In the genomic region with DNA sequence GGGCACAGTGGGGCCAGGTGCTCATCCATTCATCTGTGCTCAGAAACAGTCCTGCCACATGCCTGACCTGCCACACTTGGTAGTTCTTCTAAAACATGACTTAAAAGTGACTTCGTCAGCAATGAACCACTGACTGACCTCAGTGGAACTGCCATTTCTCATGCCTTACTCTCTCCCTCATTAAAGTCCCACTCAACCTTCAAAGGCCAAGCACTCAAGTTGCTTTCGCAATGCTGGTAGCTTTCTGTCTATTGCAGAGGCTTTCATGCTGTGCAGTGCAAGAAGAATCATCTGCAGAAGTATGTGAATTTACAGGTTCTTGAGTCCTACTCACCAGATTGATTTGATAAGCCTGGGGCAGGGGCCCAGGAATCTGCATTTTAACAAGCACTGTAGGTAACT, we compare ENCODE assay signal across 11 cellular contexts. TPM values are rescaled to one million over a fixed set of nuclear protein-coding genes. Genes with fewer than 3 reads are reported as not detected.
A peak's percentile ranks its signal among the peaks of the same experiment; 100 is the strongest.
DNase-seq lines count a peak whose midpoint lies in the region; ATAC-seq, FAIRE-seq and TF ChIP-seq lines count a peak whose summit lies in the region.
"Had no signal": no experiment of that assay in that cellular context is flagged by ENCODE, and none has a peak within 500 bp of the region (broad histone marks: within the 10 kb centered on the region; RNA-seq: fewer than 3 reads in every experiment).

No MANE protein-coding gene starts in this region.

- FAIRE-seq in GM18507 (lab: Jason Lieb, UNC), result peak; percentile 62
- no peak for FAIRE-seq in kidney (lab: Jason Lieb, UNC)
- FAIRE-seq: islet of Langerhans had no signal

- POLR2A ChIA-PET in activated CD8-positive, alpha-beta T cell treated with anti-CD3 and anti-CD28 coated beads for 36 hours (lab: Charles Lee), result interaction anchor here (0.8 to 2.2 kb wide), 6 partner anchors 8 to 121 kb away, joined by 3 to 8 read pairs (median 4); a partner anchor contains a TSS

- no peaks in the 10 kb centered on the region for H3K27me3 ChIP-seq in ACC112 (ENCODE audit: insufficient read depth, low read length)
- H3K27me3 ChIP-seq in left lung, result no peaks in the 10 kb centered on the region

- CTCF ChIA-PET in activated CD8-positive, alpha-beta T cell treated with anti-CD3 and anti-CD28 coated beads for 36 hours (lab: Charles Lee), result interaction anchor here (1.1 to 1.2 kb wide), 3 partner anchors 8 to 15 kb away, joined by 3 to 4 read pairs (median 3); no protein-coding TSS in a partner anchor

- no peak for DNase-seq in GM18507 (ENCODE audit: extremely low spot score, insufficient read length, low read depth)
- peak; percentile 40 for DNase-seq in activated CD8-positive, alpha-beta T cell treated with anti-CD3 and anti-CD28 coated beads for 36 hours
- peak in 1 of 2 donors; percentile 54 for DNase-seq in left lung
- no peak for DNase-seq in GF-D8 (lab: John Stamatoyannopoulos, UW)
- no peak for DNase-seq in stimulated activated CD4-positive, alpha-beta T cell treated with anti-CD3 and anti-CD28 coated beads, Interleukin-12 subunit alpha, Interleukin-12 subunit beta, amount 100 ng/mL, for 4 hours
- DNase-seq in kidney, result no peak
- DNase-seq: SHP77 treated with DMSO at 0.1 percent for 48 hours; stimulated activated CD4-positive, alpha-beta T cell treated with anti-CD3 and anti-CD28 coated beads, Interleukin-1b, Interleukin-23, amount 100 ng/mL, for 48 hours had no signal

- H3K9me3 Mint-ChIP-seq in activated CD8-positive, alpha-beta T cell treated with anti-CD3 and anti-CD28 coated beads for 36 hours, result no peaks in the 10 kb centered on the region

- H3K9ac ChIP-seq in kidney (ENCODE audit: low read length in 2 of 2), result peak overlapping the region in 1 of 2 donors; percentile 28

- H3K36me3 Mint-ChIP-seq in activated CD8-positive, alpha-beta T cell treated with anti-CD3 and anti-CD28 coated beads for 36 hours (ENCODE audit: low read depth), result peaks cover 29% of the 10 kb centered on the region

- no peaks in the 10 kb centered on the region for H3K27me3 Mint-ChIP-seq in activated CD8-positive, alpha-beta T cell treated with anti-CD3 and anti-CD28 coated beads for 36 hours

- no peak overlapping the region for H3K4me3 ChIP-seq in ACC112 (ENCODE audit: low read depth, low read length)
- no peak overlapping the region for H3K4me3 ChIP-seq in left lung
- H3K4me3 ChIP-seq in kidney (ENCODE audit: low read length in 2 of 2), result peak overlapping the region in 1 of 2 donors; percentile 42

- no peaks in the 10 kb centered on the region for H3K36me3 ChIP-seq in ACC112 (ENCODE audit: insufficient read depth, low read length)
- no peaks in the 10 kb centered on the region for H3K36me3 ChIP-seq in left lung
- no peaks in the 10 kb centered on the region for H3K36me3 ChIP-seq in kidney (ENCODE audit: control insufficient read depth in 1 of 2, insufficient read depth in 2 of 2, low read length in 2 of 2)

- TF ChIP-seq CTCF in activated CD8-positive, alpha-beta T cell treated with anti-CD3 and anti-CD28 coated beads for 36 hours (IDR thresholded peaks at IDR 0.05), result no peak
- TF ChIP-seq CTCF in left lung (IDR thresholded peaks at IDR 0.05), result no peak
- TF ChIP-seq CTCF in kidney (IDR thresholded peaks at IDR 0.05; ENCODE audit: borderline replicate concordance, extremely low read depth, insufficient read depth), result no peak

- ATAC-seq in activated CD8-positive, alpha-beta T cell treated with anti-CD3 and anti-CD28 coated beads for 36 hours, result peak; percentile 64
- ATAC-seq in left lung, result peak; percentile 71
- ATAC-seq in GM21717 (IDR thresholded peaks at IDR 0.05; ENCODE audit: unreplicated experiment), result no peak

- H3K4me1 ChIP-seq in ACC112 (ENCODE audit: control insufficient read depth, insufficient read depth, low read length, unreplicated experiment) (peaks cover 49% of the 10 kb centered on the region), left lung (peaks cover 65 to 100% of the 10 kb centered on the region in 2 donors), kidney (ENCODE audit: control insufficient read depth in 1 of 2, insufficient read depth in 1 of 2, low read depth in 1 of 2, low read length in 2 of 2) (peaks cover 67 to 76% of the 10 kb centered on the region in 2 donors)

- no peak overlapping the region for H2AFZ ChIP-seq in ACC112 (ENCODE audit: low read length, unreplicated experiment)

- H3K4me1 Mint-ChIP-seq in activated CD8-positive, alpha-beta T cell treated with anti-CD3 and anti-CD28 coated beads for 36 hours (ENCODE audit: low read depth), result peaks cover 86% of the 10 kb centered on the region

- H3K79me2 ChIP-seq in ACC112 (ENCODE audit: control insufficient read depth, insufficient read depth, low read length, unreplicated experiment), result peaks cover 91% of the 10 kb centered on the region

- H3K4me3 Mint-ChIP-seq in activated CD8-positive, alpha-beta T cell treated with anti-CD3 and anti-CD28 coated beads for 36 hours, result no peak overlapping the region

- H3K27ac ChIP-seq in ACC112 (ENCODE audit: low read depth, low read length) (0 out of 2 replicates have a peak overlapping the region, but pooled peaks have one; percentile 6), left lung (peak overlapping the region; percentile 75 to 78), kidney (ENCODE audit: low read depth in 2 of 2, low read length in 2 of 2) (peak overlapping the region in 1 of 2 donors; percentile 61)

- intact Hi-C loops in activated CD8-positive, alpha-beta T cell treated with anti-CD3 and anti-CD28 coated beads for 36 hours (cut with micrococcal nuclease), result no loop called here
- intact Hi-C loops in left lung (cut with DNase I), result no loop called here
- intact Hi-C loops in kidney (cut with DNase I), result no loop called here

- H3K9me3 ChIP-seq in left lung (no peaks in the 10 kb centered on the region), kidney (ENCODE audit: control insufficient read depth in 1 of 2, low read length in 2 of 2) (no peaks in the 10 kb centered on the region)

- peak overlapping the region; percentile 66 for H3K27ac Mint-ChIP-seq in activated CD8-positive, alpha-beta T cell treated with anti-CD3 and anti-CD28 coated beads for 36 hours

RNA-seq across cellular contexts. Expression of a gene that starts 23.9 kb away (rescaled TPM):
- 10 to 100 TPM; 41.2 to 41.4 TPM for total RNA-seq in activated CD8-positive, alpha-beta T cell treated with anti-CD3 and anti-CD28 coated beads for 36 hours
- total RNA-seq in left lung, result 100 to 1,000 TPM in 1 of 2 donors, 10 to 100 TPM in 1; 83.6 to 107 TPM
- 163 TPM for total RNA-seq in kidney
- 33.0 TPM for polyA plus RNA-seq in kidney (ENCODE audit: insufficient read depth, low read depth, low replicate concordance)
